1 cellular context compared by ENCODE assay signal in genomic region chr19:1264801-1265610, GRCh38.
TF ChIP-seq lines count a peak whose summit lies in the region.

No MANE protein-coding gene starts in this region.

TF ChIP-seq in endothelial cell of umbilical vein, 7 proteins besides CTCF, POLR2A, EP300 and RAD21 (continued from another document):
- TF ChIP-seq EZH2 (IDR thresholded peaks at IDR 0.05; ENCODE audit: borderline replicate concordance, low read depth, low read length, severe bottlenecking), result no peak
- TF ChIP-seq GATA2 (IDR thresholded peaks at IDR 0.05; ENCODE audit: insufficient read depth, insufficient read length, low read depth, low read length), result no peak
- peak; percentile 88 for TF ChIP-seq FOS (IDR thresholded peaks at IDR 0.05; ENCODE audit: borderline replicate concordance, insufficient read depth, low read length)
- TF ChIP-seq POLR2AphosphoS5 (IDR thresholded peaks at IDR 0.05; ENCODE audit: insufficient read depth, low read depth, low read length), result peak; percentile 83
